ENCODE assay signal across 9 cellular contexts in the genomic region with DNA sequence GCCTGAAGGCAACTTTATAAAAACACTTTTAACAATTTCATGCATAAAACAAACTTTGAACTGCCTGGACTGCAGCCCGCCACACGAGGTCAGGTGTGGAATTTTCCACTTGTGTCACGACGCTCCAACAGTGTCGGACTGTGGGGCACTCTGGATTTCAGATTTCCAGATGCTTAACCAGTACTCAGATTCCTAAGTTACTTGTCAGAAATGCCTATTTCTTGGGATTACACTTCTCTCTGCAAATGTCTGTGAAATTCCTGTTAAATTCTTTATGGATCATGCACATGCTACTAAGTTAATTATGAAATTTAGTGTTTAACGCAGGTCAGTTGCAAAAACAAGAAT. TPM values are rescaled to one million over a fixed set of nuclear protein-coding genes. Genes with fewer than 3 reads are reported as not detected.
DNase-seq lines count a peak whose midpoint lies in the region; ATAC-seq and TF ChIP-seq lines count a peak whose summit lies in the region.
"Had no signal": no experiment of that assay in that cellular context is flagged by ENCODE, and none has a peak within 500 bp of the region (broad histone marks: within the 10 kb centered on the region; RNA-seq: fewer than 3 reads in every experiment).

No MANE protein-coding gene starts in this region.

- no peak for TF ChIP-seq CTCF in GM12864 (IDR thresholded peaks at IDR 0.05; ENCODE audit: low read depth, low read length, missing control alignments)
- TF ChIP-seq CTCF in WTC11 (IDR thresholded peaks at IDR 0.05) = no peak
- no peak for TF ChIP-seq CTCF in spleen (IDR thresholded peaks at IDR 0.05 in 8 of 11, conservative IDR thresholded peaks at IDR 0.05 in 3 of 11)

- H3K27me3 ChIP-seq in right cardiac atrium (ENCODE audit: control insufficient read depth, insufficient read depth) (no peaks in the 10 kb centered on the region), spleen (replicated peaks in 1 of 7) (no peaks in the 10 kb centered on the region)

- whole genome bisulfite sequencing in right cardiac atrium = 22% methylated on average over 6 of the region's 6 CpGs
- WGBS in spleen, 5 donors = 52 to 72% (median 67%) methylated on average over 6 of the region's 6 CpGs

- DNase-seq in GM12864 (ENCODE audit: low read depth) = no peak
- DNase-seq in WTC11 (ENCODE audit: low spot score) = no peak
- no peak for DNase-seq in right cardiac atrium
- no peak for DNase-seq in spleen
- DNase-seq in NCI-H748 treated with DMSO at 0.1 percent for 48 hours (lab: John Stamatoyannopoulos, UW) = no peak
- no peak for DNase-seq in activated CD4-positive, alpha-beta T cell treated with anti-CD3 and anti-CD28 coated beads, Interleukin-2, amount 50 U/mL, for 1 hour
- DNase-seq in NCI-H1105 treated with DMSO at 0.1 percent for 48 hours (lab: John Stamatoyannopoulos, UW) = no peak
- DNase-seq in D341Med (ENCODE audit: low spot score) = no peak
- DNase-seq: cerebellar nuclear complex had no signal

- H3K9me3 ChIP-seq in right cardiac atrium (ENCODE audit: control insufficient read depth, low read length) (no peaks in the 10 kb centered on the region), spleen (no peaks in the 10 kb centered on the region)

- intact Hi-C loops in right cardiac atrium (cut with DNase I) = loop anchor here in 1 of 4 donors (2.0 kb wide), 1 partner anchor 35 kb away; no protein-coding TSS in a partner anchor
- intact Hi-C loops in spleen (cut with DNase I; ENCODE audit: low total_unique reads) = loop anchor here (10.0 kb wide), 1 partner anchor 87 kb away; no protein-coding TSS in a partner anchor

- H3K27me3 Mint-ChIP-seq in WTC11 (ENCODE audit: low read depth) = no peaks in the 10 kb centered on the region

- ATAC-seq in WTC11 = no peak
- ATAC-seq in right cardiac atrium = no peak

- H3K36me3 Mint-ChIP-seq in WTC11 = peaks cover 2% of the 10 kb centered on the region; the same call in 1 of the 2 replicates

- H3K36me3 ChIP-seq in spleen = peaks cover 0 to 13% (median 2%) of the 10 kb centered on the region in 6 donors

- H3K27ac Mint-ChIP-seq in WTC11 = no peak overlapping the region; the same call in 1 of the 2 replicates

- H3K4me1 Mint-ChIP-seq in WTC11 = peaks cover 20% of the 10 kb centered on the region

- H3K4me1 ChIP-seq in right cardiac atrium (ENCODE audit: control insufficient read depth, insufficient read depth, low read length) (no peaks in the 10 kb centered on the region), spleen (peaks cover 18 to 88% (median 58%) of the 10 kb centered on the region in 6 donors)

- H3K9me3 Mint-ChIP-seq in WTC11 = no peaks in the 10 kb centered on the region

- H3K27ac ChIP-seq in right cardiac atrium (ENCODE audit: low read length) (no peak overlapping the region), spleen (peak overlapping the region in 3 of 8 donors; percentile 55 to 75 (median 72))

- CTCF ChIA-PET in WTC11 (lab: Charles Lee) = interaction anchor here (1.1 to 2.6 kb wide), 4 partner anchors 22 to 95 kb away, joined by 3 to 11 read pairs (median 8); no protein-coding TSS in a partner anchor

- H3K4me3 ChIP-seq in GM12864 (ENCODE audit: low read depth, low read length) (peak overlapping the region; percentile 43), right cardiac atrium (ENCODE audit: low read length) (peak overlapping the region; percentile 21), spleen (peak overlapping the region in 7 of 8 donors; percentile 1 to 66 (median 31))

- POLR2A ChIA-PET in WTC11 (lab: Charles Lee) = interaction anchor here (0.6 kb wide), 1 partner anchor 770 kb away, joined by 3 read pairs; no protein-coding TSS in a partner anchor

- peak overlapping the region; percentile 63 for H3K4me3 Mint-ChIP-seq in WTC11

- no peak for TF ChIP-seq POLR2A in spleen (IDR thresholded peaks at IDR 0.05)

TF ChIP-seq in WTC11, 78 proteins besides CTCF, POLR2A, EP300 and RAD21:
- TF ChIP-seq, protein P1, sequence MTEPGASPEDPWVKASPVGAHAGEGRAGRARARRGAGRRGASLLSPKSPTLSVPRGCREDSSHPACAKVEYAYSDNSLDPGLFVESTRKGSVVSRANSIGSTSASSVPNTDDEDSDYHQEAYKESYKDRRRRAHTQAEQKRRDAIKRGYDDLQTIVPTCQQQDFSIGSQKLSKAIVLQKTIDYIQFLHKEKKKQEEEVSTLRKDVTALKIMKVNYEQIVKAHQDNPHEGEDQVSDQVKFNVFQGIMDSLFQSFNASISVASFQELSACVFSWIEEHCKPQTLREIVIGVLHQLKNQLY (CRISPR knock-in tag; IDR thresholded peaks at IDR 0.05) = no peak
- TF ChIP-seq TEAD4 (CRISPR knock-in tag; IDR thresholded peaks at IDR 0.05) (no peak), PRRX2 (CRISPR knock-in tag; IDR thresholded peaks at IDR 0.05) (no peak), OVOL2 (CRISPR knock-in tag; IDR thresholded peaks at IDR 0.05; ENCODE audit: borderline replicate concordance) (no peak), RELA (CRISPR knock-in tag; IDR thresholded peaks at IDR 0.05; ENCODE audit: borderline replicate concordance) (no peak), KAT7 (CRISPR knock-in tag; IDR thresholded peaks at IDR 0.05; ENCODE audit: borderline replicate concordance) (no peak), ATF1 (CRISPR knock-in tag; IDR thresholded peaks at IDR 0.05) (no peak), TP53 (CRISPR knock-in tag; IDR thresholded peaks at IDR 0.05) (no peak), ZNF396 (CRISPR knock-in tag; IDR thresholded peaks at IDR 0.05; ENCODE audit: borderline replicate concordance) (no peak)
- TF ChIP-seq, protein P2, sequence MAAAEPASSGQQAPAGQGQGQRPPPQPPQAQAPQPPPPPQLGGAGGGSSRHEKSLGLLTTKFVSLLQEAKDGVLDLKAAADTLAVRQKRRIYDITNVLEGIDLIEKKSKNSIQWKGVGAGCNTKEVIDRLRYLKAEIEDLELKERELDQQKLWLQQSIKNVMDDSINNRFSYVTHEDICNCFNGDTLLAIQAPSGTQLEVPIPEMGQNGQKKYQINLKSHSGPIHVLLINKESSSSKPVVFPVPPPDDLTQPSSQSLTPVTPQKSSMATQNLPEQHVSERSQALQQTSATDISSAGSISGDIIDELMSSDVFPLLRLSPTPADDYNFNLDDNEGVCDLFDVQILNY (CRISPR knock-in tag; IDR thresholded peaks at IDR 0.05) = no peak
- TF ChIP-seq, protein P3, sequence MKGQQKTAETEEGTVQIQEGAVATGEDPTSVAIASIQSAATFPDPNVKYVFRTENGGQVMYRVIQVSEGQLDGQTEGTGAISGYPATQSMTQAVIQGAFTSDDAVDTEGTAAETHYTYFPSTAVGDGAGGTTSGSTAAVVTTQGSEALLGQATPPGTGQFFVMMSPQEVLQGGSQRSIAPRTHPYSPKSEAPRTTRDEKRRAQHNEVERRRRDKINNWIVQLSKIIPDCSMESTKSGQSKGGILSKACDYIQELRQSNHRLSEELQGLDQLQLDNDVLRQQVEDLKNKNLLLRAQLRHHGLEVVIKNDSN (CRISPR knock-in tag; IDR thresholded peaks at IDR 0.05) = no peak
TF ChIP-seq in WTC11: peak in this region for 0.

RNA-seq across cellular contexts. Expression of gene GPER1, which starts 0.5 kb away (rescaled TPM):
- total RNA-seq in WTC11 (2021) (0.28 to 0.87 TPM (median 0.41 TPM) in 3 replicates), right cardiac atrium (1 to 10 TPM; 3.0 to 6.7 (median 4.5) TPM), spleen (10 to 100 TPM in 1 of 7 donors, 1 to 10 TPM in 6; 3.0 to 14.2 (median 6.1) TPM)
- polyA plus RNA-seq in right cardiac atrium (3.6 TPM), spleen (1 to 10 TPM; 3.7 to 6.4 (median 3.9) TPM)

RNA-seq across cellular contexts. Expression of gene GPR146, which starts 43.1 kb away (rescaled TPM):
- 0.87 to 1.1 TPM (median 0.92 TPM) in 3 replicates for total RNA-seq in WTC11 (2021)
- total RNA-seq in right cardiac atrium = 10 to 100 TPM in 2 of 4 donors, 1 to 10 TPM in 2; 4.2 to 19.7 (median 14.1) TPM
- polyA plus RNA-seq in right cardiac atrium = 17.3 TPM
- 10 to 100 TPM in 5 of 7 donors, 1 to 10 TPM in 2; 7.1 to 19.2 (median 13.3) TPM for total RNA-seq in spleen
- 1 to 10 TPM; 3.9 to 7.3 (median 5.0) TPM for polyA plus RNA-seq in spleen
